In the genomic region with DNA sequence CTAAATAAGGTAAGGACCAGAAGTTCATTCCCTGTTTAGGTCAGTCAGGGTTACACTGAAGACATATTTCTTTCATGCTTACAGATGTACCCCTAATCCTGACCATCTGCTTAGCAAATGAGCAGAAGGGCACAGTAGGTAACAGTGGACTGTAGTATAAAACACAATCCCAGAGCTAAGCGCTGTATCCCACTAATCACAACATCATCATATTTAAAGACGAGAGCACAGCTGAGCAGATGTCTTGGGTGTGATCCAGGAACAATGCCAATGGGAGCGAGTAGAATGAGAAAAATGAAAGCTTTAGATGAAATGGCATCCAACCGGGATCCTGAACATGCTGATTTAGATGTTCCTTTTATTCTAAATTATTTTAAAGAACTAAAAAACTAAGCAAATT, we compare ENCODE assay signal across 29 cellular contexts.
DNase-seq lines count a peak whose midpoint lies in the region; FAIRE-seq and TF ChIP-seq lines count a peak whose summit lies in the region.
"Had no signal": no experiment of that assay in that cellular context is flagged by ENCODE, and none has a peak within 500 bp of the region (broad histone marks: within the 10 kb centered on the region; RNA-seq: fewer than 3 reads in every experiment).

No MANE protein-coding gene starts in this region.

- no peaks in the 10 kb centered on the region for H3K9me3 Mint-ChIP-seq in neural progenitor cell
- H3K9me3 Mint-ChIP-seq: activated naive CD8-positive, alpha-beta T cell treated with anti-CD3 and anti-CD28 coated beads for 36 hours; endodermal cell had no signal

- H3K4me1 Mint-ChIP-seq in neural progenitor cell: no peaks in the 10 kb centered on the region
- H3K4me1 Mint-ChIP-seq: activated naive CD8-positive, alpha-beta T cell treated with anti-CD3 and anti-CD28 coated beads for 36 hours; CD8-positive, alpha-beta memory T cell; natural killer cell had no signal

- no peak overlapping the region for H3K27ac Mint-ChIP-seq in neural progenitor cell
- H3K27ac Mint-ChIP-seq: activated CD8-positive, alpha-beta T cell treated with anti-CD3 and anti-CD28 coated beads, Interleukin-2, amount 10 ng/mL, durations not matched to agents 7 days and 5 days; activated naive CD8-positive, alpha-beta T cell treated with anti-CD3 and anti-CD28 coated beads for 36 hours; CD8-positive, alpha-beta memory T cell; endodermal cell; natural killer cell; T-helper 1 cell treated with Interleukin-12 subunit alpha and Interleukin-12 subunit beta and Interleukin-4 antibody, amounts not matched to agents 30 μg/mL and 1 μg/mL, for 36 hours had no signal

- TF ChIP-seq CTCF in AG10803 (conservative IDR thresholded peaks at IDR 0.05; ENCODE audit: low read length) (no peak), neural progenitor cell (IDR thresholded peaks at IDR 0.05) (no peak)

- H3K9me2 ChIP-seq in GM23248 (ENCODE audit: insufficient read depth): no peaks in the 10 kb centered on the region

- no peaks in the 10 kb centered on the region for H3K36me3 Mint-ChIP-seq in neural progenitor cell
- H3K36me3 Mint-ChIP-seq: activated naive CD8-positive, alpha-beta T cell treated with anti-CD3 and anti-CD28 coated beads for 36 hours; CD8-positive, alpha-beta memory T cell; natural killer cell had no signal

- H3K4me1 ChIP-seq in GM23248 (ENCODE audit: insufficient read depth): no peaks in the 10 kb centered on the region
- H3K4me1 ChIP-seq in neural progenitor cell: peaks cover 10% of the 10 kb centered on the region
- H3K4me1 ChIP-seq: BE2C, left ventricle myocardium inferior, spleen had no signal

- H3K9me3 ChIP-seq in GM23248 (ENCODE audit: low read depth) (no peaks in the 10 kb centered on the region), neural progenitor cell (ENCODE audit: low read depth) (no peaks in the 10 kb centered on the region)
- H3K9me3 ChIP-seq: BE2C, spleen had no signal

- H3K9ac ChIP-seq in GM23248 (no peak overlapping the region), neural progenitor cell (no peak overlapping the region)

- H3K79me2 ChIP-seq in GM23248 (ENCODE audit: insufficient read depth) (no peaks in the 10 kb centered on the region), neural progenitor cell (ENCODE audit: low read depth) (no peaks in the 10 kb centered on the region)

- H3F3A ChIP-seq in GM23248 (ENCODE audit: insufficient read depth) (no peaks in the 10 kb centered on the region), neural progenitor cell (ENCODE audit: low read depth) (no peaks in the 10 kb centered on the region)

- WGBS in GM23248 (ENCODE audit: low coverage in 1 of 2, low lambda C conversion rate in 2 of 2, missing lambda C conversion rate in 2 of 2), 2 experiments: 4 to 13% methylated on average over 4 of the region's 4 CpGs

- in situ Hi-C loops in GM23248 (cut with MboI): no loop called here

- H3K4me3 Mint-ChIP-seq in neural progenitor cell: no peak overlapping the region
- H3K4me3 Mint-ChIP-seq: activated CD8-positive, alpha-beta T cell treated with anti-CD3 and anti-CD28 coated beads, Interleukin-2, amount 10 ng/mL, durations not matched to agents 7 days and 5 days; activated naive CD8-positive, alpha-beta T cell treated with anti-CD3 and anti-CD28 coated beads for 36 hours; CD8-positive, alpha-beta memory T cell; endodermal cell; natural killer cell; T-helper 1 cell treated with Interleukin-12 subunit alpha and Interleukin-12 subunit beta and Interleukin-4 antibody, amounts not matched to agents 30 μg/mL and 1 μg/mL, for 36 hours had no signal

- H3K4me2 ChIP-seq in GM23248 (ENCODE audit: unreplicated experiment) (no peak overlapping the region), neural progenitor cell (no peak overlapping the region)

- FAIRE-seq in HTR-8/SVneo (lab: Jason Lieb, UNC): no peak
- FAIRE-seq: astrocyte, GM12878 had no signal

- H2AFZ ChIP-seq in GM23248: no peak overlapping the region
- no peak overlapping the region for H2AFZ ChIP-seq in neural progenitor cell (replicated peaks)

- no peaks in the 10 kb centered on the region for H3K36me3 ChIP-seq in GM23248 (ENCODE audit: low read depth)
- H3K36me3 ChIP-seq in neural progenitor cell: no peaks in the 10 kb centered on the region
- H3K36me3 ChIP-seq: BE2C, left ventricle myocardium inferior, spleen had no signal

- H3K27ac ChIP-seq in GM23248: no peak overlapping the region
- H3K27ac ChIP-seq in neural progenitor cell: no peak overlapping the region
- H3K27ac ChIP-seq: left ventricle myocardium inferior, SK-N-MC, spleen had no signal

- DNase-seq in AG10803 (ENCODE audit: low read depth): peak; percentile 24
- peak; percentile 13 for DNase-seq in GM23248
- peak; percentile 27 for DNase-seq in NCI-H748 (lab: John Stamatoyannopoulos, UW; ENCODE audit: unreplicated experiment)
- peak; percentile 1 for DNase-seq in fibroblast of gingiva (ENCODE audit: low read depth)
- DNase-seq in NCI-H526 (lab: John Stamatoyannopoulos, UW): no peak
- no peak for DNase-seq in HTR-8/SVneo (ENCODE audit: insufficient read length, low spot score)
- no peak for DNase-seq in LoVo (ENCODE audit: low spot score)
- DNase-seq in neural progenitor cell (ENCODE audit: low spot score): no peak
- DNase-seq: activated CD4-positive, alpha-beta T cell treated with anti-CD3 and anti-CD28 coated beads for 1 hour; activated CD8-positive, alpha-beta T cell treated with anti-CD3 and anti-CD28 coated beads, Interleukin-2, amount 10 ng/mL, durations not matched to agents 7 days and 5 days; activated effector memory CD4-positive, alpha-beta T cell treated with Interleukin-2 at 50 U/mL for 16 hours; activated naive CD8-positive, alpha-beta T cell treated with anti-CD3 and anti-CD28 coated beads for 36 hours; BE2C; CD8-positive, alpha-beta memory T cell; DMS79 treated with DMSO at 0.1 percent for 48 hours; endodermal cell; left ventricle myocardium inferior; natural killer cell; NCI-H1436; NCI-H2107; NCI-H774; OCI-M1; spleen; stimulated activated CD4-positive, alpha-beta T cell treated with anti-CD3 and anti-CD28 coated beads, Interleukin-2, amount 100 ng/mL, for 48 hours; trophoblast cell had no signal

- H4K20me1 ChIP-seq in GM23248 (ENCODE audit: insufficient read depth) (no peaks in the 10 kb centered on the region), neural progenitor cell (ENCODE audit: low read depth) (no peaks in the 10 kb centered on the region)

- H3K4me3 ChIP-seq in AG10803 (ENCODE audit: low read length): no peak overlapping the region
- no peak overlapping the region for H3K4me3 ChIP-seq in GM23248
- no peak overlapping the region for H3K4me3 ChIP-seq in neural progenitor cell
- H3K4me3 ChIP-seq: GM12878, left ventricle myocardium inferior, SK-N-MC, spleen had no signal

- no peaks in the 10 kb centered on the region for H3K27me3 Mint-ChIP-seq in neural progenitor cell (ENCODE audit: insufficient read depth, low read depth)
- H3K27me3 Mint-ChIP-seq: activated naive CD8-positive, alpha-beta T cell treated with anti-CD3 and anti-CD28 coated beads for 36 hours; CD8-positive, alpha-beta memory T cell had no signal

- H3K27me3 ChIP-seq in GM23248 (replicated peaks; ENCODE audit: insufficient read depth) (no peaks in the 10 kb centered on the region), neural progenitor cell (no peaks in the 10 kb centered on the region)
- H3K27me3 ChIP-seq: BE2C, spleen had no signal

Comparison
In these comparisons a context has a peak if more than half of its experiments do, and no peak if none do; other contexts are left out.
1. DNase-seq: peak in AG10803 (single experiment), GM23248 (single experiment), NCI-H748 (single experiment) and fibroblast of gingiva (single experiment); none in NCI-H526 (0 of 2), HTR-8/SVneo (single experiment), LoVo (single experiment) and neural progenitor cell (single experiment).